ENCODE assay signal across 22 cellular contexts in the genomic region with DNA sequence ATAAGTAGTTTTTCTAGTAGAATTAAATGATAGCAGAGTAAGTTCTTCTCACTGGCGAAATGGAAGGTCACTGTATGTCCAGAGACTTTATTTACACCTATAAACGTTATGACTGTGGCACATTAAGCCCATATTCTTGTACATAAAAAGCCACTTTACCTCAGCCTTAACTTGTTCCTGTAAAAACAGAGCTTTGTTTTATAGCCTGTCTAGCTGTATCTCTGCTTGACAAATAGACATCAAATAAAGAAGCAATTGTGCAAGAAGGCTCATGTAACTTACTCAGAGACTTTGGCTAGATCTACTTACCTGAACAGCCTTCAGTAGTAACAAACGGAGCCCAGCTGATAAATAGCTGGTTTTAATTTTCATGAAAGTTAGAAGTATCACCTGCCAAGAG.
"Had no signal": no experiment of that assay in that cellular context is flagged by ENCODE, and none has a peak within 500 bp of the region (broad histone marks: within the 10 kb centered on the region; RNA-seq: fewer than 3 reads in every experiment).

No MANE protein-coding gene starts in this region.

- H3K9me3 ChIP-seq: right atrium auricular region, tibial artery had no signal

- H3K27ac Mint-ChIP-seq: naive thymus-derived CD4-positive, alpha-beta T cell had no signal

- H2AFZ ChIP-seq: parathyroid adenoma had no signal

- FAIRE-seq: frontal cortex, islet of Langerhans had no signal

- H3K27ac ChIP-seq: epithelial cell of prostate, parathyroid adenoma, right atrium auricular region, spleen, suprapubic skin, tibial artery had no signal

- H3K4me1 ChIP-seq: parathyroid adenoma, right atrium auricular region, spleen, suprapubic skin, tibial artery had no signal

- H3K9ac ChIP-seq: parathyroid adenoma had no signal

- H3K4me3 ChIP-seq: right atrium auricular region, spleen, suprapubic skin, tibial artery had no signal

- ATAC-seq: left ventricle myocardium superior; naive thymus-derived CD4-positive, alpha-beta T cell had no signal

- H3K9me3 Mint-ChIP-seq: central memory CD8-positive, alpha-beta T cell had no signal

- H3K27me3 Mint-ChIP-seq: central memory CD8-positive, alpha-beta T cell; naive thymus-derived CD4-positive, alpha-beta T cell had no signal

- H3K79me2 ChIP-seq: parathyroid adenoma had no signal

- H3K36me3 ChIP-seq: right atrium auricular region, spleen, suprapubic skin, tibial artery had no signal

- H3K27me3 ChIP-seq: right atrium auricular region, spleen, suprapubic skin, tibial artery had no signal

- H3K4me3 Mint-ChIP-seq: central memory CD8-positive, alpha-beta T cell; naive thymus-derived CD4-positive, alpha-beta T cell; neural crest cell had no signal

- H3K4me1 Mint-ChIP-seq: central memory CD8-positive, alpha-beta T cell; naive thymus-derived CD4-positive, alpha-beta T cell had no signal

- DNase-seq: activated CD4-positive, alpha-beta T cell treated with anti-CD3 and anti-CD28 coated beads for 48 hours; activated CD4-positive, alpha-beta T cell treated with anti-CD3 and anti-CD28 coated beads, Interleukin-2, amount 50 U/mL, for 48 hours; activated CD8-positive, alpha-beta memory T cell treated with anti-CD3 and anti-CD28 coated beads for 24 hours; activated gamma-delta T cell treated with Interleukin-2 at 50 U/mL for 16 hours; activated naive CD4-positive, alpha-beta T cell treated with anti-CD3 and anti-CD28 coated beads, Interleukin-2, amount 50 U/mL, for 16 hours; amygdala; dermis blood vessel endothelial cell; effector CD4-positive, alpha-beta T cell; left ventricle myocardium superior; naive thymus-derived CD4-positive, alpha-beta T cell; nucleus accumbens; spleen; stimulated activated naive CD4-positive, alpha-beta T cell; tibial artery had no signal
